Comparison of ENCODE assay signal across 8 cellular contexts in genomic region chr2:160331258-160332025, GRCh38.
DNase-seq lines count a peak whose midpoint lies in the region; ATAC-seq and TF ChIP-seq lines count a peak whose summit lies in the region.
"Had no signal": no experiment of that assay in that cellular context is flagged by ENCODE, and none has a peak within 500 bp of the region (broad histone marks: within the 10 kb centered on the region; RNA-seq: fewer than 3 reads in every experiment).

No MANE protein-coding gene starts in this region.

- H4K8ac ChIP-seq in IMR-90 (ENCODE audit: low read depth in 2 of 2, low read length in 2 of 2): no peak overlapping the region

- no peaks in the 10 kb centered on the region for H3K36me3 ChIP-seq in CD8-positive, alpha-beta T cell (ENCODE audit: insufficient read depth, low read length)
- peaks cover 8% of the 10 kb centered on the region for H3K36me3 ChIP-seq in IMR-90 (ENCODE audit: control insufficient read depth, insufficient read depth, low read length)
- H3K36me3 ChIP-seq in effector memory CD4-positive, alpha-beta T cell (ENCODE audit: control insufficient read depth, insufficient read depth, low read length): no peaks in the 10 kb centered on the region
- H3K36me3 ChIP-seq in muscle layer of colon (ENCODE audit: insufficient read depth, low read length): no peaks in the 10 kb centered on the region

- H3K4me1 Mint-ChIP-seq in CD8-positive, alpha-beta T cell (ENCODE audit: low read depth): peaks cover 94% of the 10 kb centered on the region

- no peak overlapping the region for H3K27ac ChIP-seq in CD8-positive, alpha-beta T cell (ENCODE audit: low read depth, low read length)
- H3K27ac ChIP-seq in IMR-90 (ENCODE audit: insufficient read depth, low read length) (peak overlapping the region; percentile 9; the same call in 1 of the 2 replicates), muscle layer of colon (ENCODE audit: low read depth, low read length) (peak overlapping the region; percentile 33)
- H3K27ac ChIP-seq in effector memory CD4-positive, alpha-beta T cell (ENCODE audit: insufficient read depth, low read length, poor library complexity, severe bottlenecking): no peak overlapping the region
- H3K27ac ChIP-seq: SJSA1 had no signal

- CTCF ChIA-PET in CD8-positive, alpha-beta T cell (lab: Charles Lee): interaction anchor here (0.5 to 3.6 kb wide), 2 partner anchors 305 to 662 kb away, joined by 3 to 15 read pairs; no protein-coding TSS in a partner anchor
- CTCF ChIA-PET in IMR-90 (lab: Yijun Ruan, JAX): interaction anchor here (1.0 to 1.3 kb wide), 2 partner anchors 633 to 638 kb away, joined by 3 to 4 read pairs; no protein-coding TSS in a partner anchor

- H2BK5ac ChIP-seq in IMR-90 (ENCODE audit: low read depth, low read length, poor library complexity, severe bottlenecking): no peak overlapping the region

- intact Hi-C loops in CD8-positive, alpha-beta T cell (cut with DNase I, micrococcal nuclease): loop anchor here in 1 of 2 experiments (2.0 to 5.0 kb wide), 2 partner anchors 15 to 76 kb away; no protein-coding TSS in a partner anchor
- intact Hi-C loops in IMR-90 (cut with micrococcal nuclease): no loop called here

- H3K9me1 ChIP-seq in IMR-90 (ENCODE audit: insufficient read depth, low read length): peaks cover 25% of the 10 kb centered on the region

- no peaks in the 10 kb centered on the region for H3K9me3 ChIP-seq in CD8-positive, alpha-beta T cell (ENCODE audit: low read length)
- H3K9me3 ChIP-seq in IMR-90 (ENCODE audit: control insufficient read depth, insufficient read depth, low read length): no peaks in the 10 kb centered on the region
- no peaks in the 10 kb centered on the region for H3K9me3 ChIP-seq in effector memory CD4-positive, alpha-beta T cell (ENCODE audit: control insufficient read depth, low read length)
- no peaks in the 10 kb centered on the region for H3K9me3 ChIP-seq in muscle layer of colon (ENCODE audit: low read length)
- H3K9me3 ChIP-seq: SJSA1 had no signal

- H3K4me3 ChIP-seq in CD8-positive, alpha-beta T cell (ENCODE audit: low read depth, low read length): no peak overlapping the region
- H3K4me3 ChIP-seq in IMR-90 (ENCODE audit: insufficient read depth, low read depth, low read length) (no peak overlapping the region), muscle layer of colon (ENCODE audit: low read depth in 1 of 2, low read length in 2 of 2) (no peak overlapping the region)
- peak overlapping the region; percentile 2 for H3K4me3 ChIP-seq in effector memory CD4-positive, alpha-beta T cell (ENCODE audit: insufficient read depth, low read depth, low read length, poor library complexity, severe bottlenecking)
- H3K4me3 ChIP-seq: SJSA1 had no signal

- no peak for ATAC-seq in CD8-positive, alpha-beta T cell
- no peak for ATAC-seq in IMR-90 (ENCODE audit: low read depth)

- no peak overlapping the region for H2BK15ac ChIP-seq in IMR-90 (ENCODE audit: low read depth, low read length)

- no peak overlapping the region for H2AK9ac ChIP-seq in IMR-90 (replicated peaks; ENCODE audit: low read depth, low read length, poor library complexity)

- H2AFZ ChIP-seq in IMR-90 (replicated peaks; ENCODE audit: low read length, poor library complexity): no peak overlapping the region

- H3K56ac ChIP-seq in IMR-90 (ENCODE audit: extremely low read depth, insufficient read depth, low read length): no peak overlapping the region; the same call in 1 of the 2 replicates

- H3K4me1 ChIP-seq in CD8-positive, alpha-beta T cell (ENCODE audit: insufficient read depth, low read length): peaks cover 74% of the 10 kb centered on the region
- peaks cover 34% of the 10 kb centered on the region for H3K4me1 ChIP-seq in IMR-90 (ENCODE audit: control insufficient read depth, insufficient read depth, low read length)
- peaks cover 31% of the 10 kb centered on the region for H3K4me1 ChIP-seq in effector memory CD4-positive, alpha-beta T cell (ENCODE audit: control insufficient read depth, insufficient read depth, low read length, poor library complexity, severe bottlenecking)
- H3K4me1 ChIP-seq in muscle layer of colon (ENCODE audit: insufficient read depth, low read length): peaks cover 83% of the 10 kb centered on the region

- H3K27me3 Mint-ChIP-seq in CD8-positive, alpha-beta T cell (ENCODE audit: low read depth): no peaks in the 10 kb centered on the region

- no peak overlapping the region for H2AK5ac ChIP-seq in IMR-90 (ENCODE audit: low read depth, low read length)

- H3K4me2 ChIP-seq in IMR-90 (ENCODE audit: low read depth, low read length): peak overlapping the region; percentile 22; the same call in 1 of the 2 replicates

- H3K4ac ChIP-seq in IMR-90 (ENCODE audit: low read depth, low read length): peak overlapping the region; percentile 3; the same call in 1 of the 2 replicates

- peak overlapping the region; percentile 75 for H3K27ac Mint-ChIP-seq in CD8-positive, alpha-beta T cell

- no peak for DNase-seq in CD8-positive, alpha-beta T cell
- DNase-seq in IMR-90 (no peak), RPMI8226 (no peak), amniotic stem cell (lab: John Stamatoyannopoulos, UW) (no peak), GDM1 (lab: John Stamatoyannopoulos, UW) (no peak)
- no peak for DNase-seq in effector memory CD4-positive, alpha-beta T cell

- WGBS in IMR-90 (ENCODE audit: extremely low coverage in 2 of 2, insufficient read length in 1 of 2), 2 experiments: 100% methylated on average over 1 of the region's 6 CpGs; no CpG with 5 or more reads in 1 of the 2 experiments

- in situ Hi-C loops in IMR-90 (cut with MboI; ENCODE audit: low sequenced_read_pairs): no loop called here

- dilution Hi-C loops in IMR-90 (cut with HindIII; ENCODE audit: low sequenced_read_pairs, unreplicated experiment): no loop called here

- TF ChIP-seq CTCF in CD8-positive, alpha-beta T cell (IDR thresholded peaks at IDR 0.05): no peak
- TF ChIP-seq CTCF in IMR-90 (conservative IDR thresholded peaks at IDR 0.05; ENCODE audit: low read depth, low read length): no peak

- no peak overlapping the region for H2BK20ac ChIP-seq in IMR-90 (ENCODE audit: low read depth, low read length)

- no peaks in the 10 kb centered on the region for H3K27me3 ChIP-seq in CD8-positive, alpha-beta T cell (ENCODE audit: insufficient read depth, low read length)
- H3K27me3 ChIP-seq in IMR-90 (ENCODE audit: control insufficient read depth, insufficient read depth, low read length) (no peaks in the 10 kb centered on the region), muscle layer of colon (ENCODE audit: control insufficient read depth in 1 of 2, insufficient read depth in 2 of 2, low read length in 2 of 2) (no peaks in the 10 kb centered on the region)
- no peaks in the 10 kb centered on the region for H3K27me3 ChIP-seq in effector memory CD4-positive, alpha-beta T cell (replicated peaks; ENCODE audit: control insufficient read depth, insufficient read depth, low read length, poor library complexity, severe bottlenecking)
- H3K27me3 ChIP-seq: SJSA1 had no signal

- H4K20me1 ChIP-seq in IMR-90 (ENCODE audit: insufficient read depth, low read length): peaks cover 84% of the 10 kb centered on the region

- no peaks in the 10 kb centered on the region for H3K9me3 Mint-ChIP-seq in CD8-positive, alpha-beta T cell

- no peak for TF ChIP-seq POLR2A in IMR-90 (IDR thresholded peaks at IDR 0.05; ENCODE audit: low read depth, low read length)

- H3K14ac ChIP-seq in IMR-90 (replicated peaks; ENCODE audit: low read depth, low read length): peak overlapping the region; percentile 24; the same call in 1 of the 2 replicates

- H3K4me3 Mint-ChIP-seq in CD8-positive, alpha-beta T cell: no peak overlapping the region

- no peak overlapping the region for H4K91ac ChIP-seq in IMR-90 (ENCODE audit: insufficient read depth, low read depth, low read length)

- H3K9ac ChIP-seq in IMR-90 (ENCODE audit: low read depth, low read length) (no peak overlapping the region), muscle layer of colon (ENCODE audit: low read length) (no peak overlapping the region)

- H2BK120ac ChIP-seq in IMR-90 (ENCODE audit: low read depth, low read length): no peak overlapping the region

- no peak overlapping the region for H3K18ac ChIP-seq in IMR-90 (ENCODE audit: low read depth, low read length)

- peaks cover 24 to 82% of the 10 kb centered on the region in 2 experiments for H3K79me1 ChIP-seq in IMR-90 (ENCODE audit: low read depth in 1 of 2, low read length in 2 of 2)

- POLR2A ChIA-PET in CD8-positive, alpha-beta T cell (lab: Charles Lee): no interaction called here
- POLR2A ChIA-PET in IMR-90 (lab: Charles Lee; ENCODE audit: unreplicated experiment): no interaction called here

- no peak for TF ChIP-seq RAD21 in IMR-90 (IDR thresholded peaks at IDR 0.05; ENCODE audit: low read length)

- H3K36me3 Mint-ChIP-seq in CD8-positive, alpha-beta T cell: peaks cover 19% of the 10 kb centered on the region

- BruUV-seq in IMR-90 (replicated peaks; lab: Mats Ljungman, UMichigan): no TSS peak

- H4K5ac ChIP-seq in IMR-90 (ENCODE audit: low read depth, low read length): no peak overlapping the region

- peak overlapping the region; percentile 57; the same call in 1 of the 2 replicates for H3K23ac ChIP-seq in IMR-90 (ENCODE audit: low read depth, low read length)

TF ChIP-seq in IMR-90, 13 proteins besides CTCF, POLR2A, EP300 and RAD21 (continues in another document):
- TF ChIP-seq MXI1 (IDR thresholded peaks at IDR 0.05; ENCODE audit: borderline replicate concordance, low read depth, low read length) (no peak), CEBPB (IDR thresholded peaks at IDR 0.05; ENCODE audit: low read depth, low read length) (no peak), RCOR1 (IDR thresholded peaks at IDR 0.05; ENCODE audit: insufficient replicate concordance, low read length) (no peak), BHLHE40 (IDR thresholded peaks at IDR 0.05; ENCODE audit: low read depth, low read length) (no peak), NFE2L2 (IDR thresholded peaks at IDR 0.05; ENCODE audit: low read depth, low read length) (no peak), MAFK (IDR thresholded peaks at IDR 0.05; ENCODE audit: low read depth, low read length) (no peak), ELK1 (IDR thresholded peaks at IDR 0.05; ENCODE audit: borderline replicate concordance, low read depth, low read length) (no peak), CHD1 (IDR thresholded peaks at IDR 0.05; ENCODE audit: low read depth, low read length) (no peak)

Comparison
In these comparisons a context has a peak if more than half of its experiments do, and no peak if none do; other contexts are left out.
1. H3K27ac ChIP-seq: peak in IMR-90 (single experiment) and muscle layer of colon (single experiment); none in CD8-positive, alpha-beta T cell (single experiment) and effector memory CD4-positive, alpha-beta T cell (single experiment).